Comparison of ENCODE assay signal across 12 cellular contexts in the genomic region with DNA sequence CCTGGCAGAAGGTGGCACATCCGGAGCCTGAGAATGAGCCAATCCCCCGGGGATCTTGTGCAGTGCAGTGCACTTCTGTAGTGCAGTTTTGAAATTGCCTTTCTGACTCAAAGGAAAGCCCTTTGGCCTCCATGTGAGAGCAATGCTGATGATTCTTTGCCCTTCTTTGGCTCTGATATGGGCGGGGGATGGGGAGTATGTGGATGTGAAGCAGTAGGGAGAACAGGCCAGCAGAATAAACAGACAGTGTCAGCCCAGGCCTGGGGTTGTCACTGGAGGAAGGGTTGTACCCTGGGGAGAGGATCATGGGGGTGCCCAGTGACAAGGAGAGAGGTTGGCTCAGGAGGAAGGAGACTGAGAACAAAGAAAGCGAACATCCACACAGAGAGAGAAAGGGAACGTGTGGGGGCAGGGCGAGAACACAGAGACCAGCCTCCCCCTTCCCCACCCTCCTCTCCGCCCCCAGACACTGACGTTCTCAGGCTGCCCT.
DNase-seq lines count a peak whose midpoint lies in the region; ATAC-seq, FAIRE-seq and TF ChIP-seq lines count a peak whose summit lies in the region.
"Had no signal": no experiment of that assay in that cellular context is flagged by ENCODE, and none has a peak within 500 bp of the region (broad histone marks: within the 10 kb centered on the region; RNA-seq: fewer than 3 reads in every experiment).

No MANE protein-coding gene starts in this region.

- no peaks in the 10 kb centered on the region for H3K23me2 ChIP-seq in H1 (ENCODE audit: low read depth, low read length)

- no peak overlapping the region for H2BK5ac ChIP-seq in H1 (ENCODE audit: low read depth, low read length)

- 79% methylated on average over 5 of the region's 8 CpGs; no CpG with 5 or more reads in 1 of the 2 experiments for WGBS in H1 (ENCODE audit: extremely low coverage in 1 of 2, insufficient coverage in 1 of 2, insufficient read length in 1 of 2, insufficient replicate concordance in 2 of 2, low coverage in 1 of 2, low lambda C conversion rate in 2 of 2, missing lambda C conversion rate in 1 of 2), 2 experiments
- 80 to 89% methylated on average over 8 of the region's 8 CpGs for WGBS in sigmoid colon, 2 donors

- TF ChIP-seq EP300 in H1 (IDR thresholded peaks at IDR 0.05; ENCODE audit: borderline replicate concordance in 1 of 2, low read depth in 2 of 2, low read length in 2 of 2) = no peak
- no peak for TF ChIP-seq EP300 in sigmoid colon (IDR thresholded peaks at IDR 0.05)

- no peak overlapping the region for H2AK5ac ChIP-seq in H1 (ENCODE audit: low read depth, low read length)

- no peak for TF ChIP-seq RAD21 in H1 (IDR thresholded peaks at IDR 0.05 in 1 of 2, conservative IDR thresholded peaks at IDR 0.05 in 1 of 2; ENCODE audit: low read depth in 2 of 2, low read length in 2 of 2)

- H3K9ac ChIP-seq in H1 (replicated peaks in 1 of 4; ENCODE audit: extremely low read depth in 1 of 4, low read depth in 3 of 4, low read length in 3 of 4) = peak overlapping the region in 1 of 4 experiments; percentile 60; a peak in 1 of 7 replicates

- peak; percentile 65 for DNase-seq in GM04504 (ENCODE audit: low read depth)
- DNase-seq in H1 (ENCODE audit: low read depth in 1 of 2, low spot score in 2 of 2) = no peak
- no peak for DNase-seq in activated naive CD4-positive, alpha-beta T cell treated with Interleukin-2 at 50 U/mL for 16 hours
- DNase-seq in sigmoid colon = no peak
- no peak for DNase-seq in ascending aorta (ENCODE audit: low spot score in 2 of 2)
- no peak for DNase-seq in tibial artery
- DNase-seq: caudate nucleus, DND-41 had no signal

- H2BK12ac ChIP-seq in H1 (ENCODE audit: low read depth, low read length) = peak overlapping the region; percentile 53; the same call in 1 of the 2 replicates

- peak overlapping the region; percentile 79 for H4K8ac ChIP-seq in H1 (ENCODE audit: extremely low read depth, insufficient read depth, low read length)

- H3K4me2 ChIP-seq in H1 (ENCODE audit: insufficient read depth in 1 of 2, low read depth in 2 of 2, low read length in 2 of 2) = peak overlapping the region in 1 of 2 experiments; percentile 41; a peak in 1 of 4 replicates

- no peak overlapping the region for H3K56ac ChIP-seq in H1 (replicated peaks; ENCODE audit: insufficient read length, low read depth, low read length)

- no peaks in the 10 kb centered on the region for H3K79me2 ChIP-seq in H1 (ENCODE audit: control insufficient read depth in 1 of 2, insufficient read depth in 2 of 2, low read length in 2 of 2)

- peak; percentile 49 for ATAC-seq in HG02759 (IDR thresholded peaks at IDR 0.05; ENCODE audit: unreplicated experiment)

- no peaks in the 10 kb centered on the region for H4K20me1 ChIP-seq in H1 (replicated peaks in 1 of 2; ENCODE audit: control insufficient read depth in 1 of 2, insufficient read depth in 2 of 2, low read length in 2 of 2)

- TF ChIP-seq POLR2A in H1 (IDR thresholded peaks at IDR 0.05; ENCODE audit: control extremely low read depth in 1 of 2, low read depth in 2 of 2, low read length in 2 of 2) (no peak), sigmoid colon (IDR thresholded peaks at IDR 0.05) (no peak)

- H3K27ac ChIP-seq in H1 (ENCODE audit: low read depth, low read length) = no peak overlapping the region
- H3K27ac ChIP-seq in sigmoid colon = peak overlapping the region in 1 of 4 donors; percentile 38
- no peak overlapping the region for H3K27ac ChIP-seq in ascending aorta
- no peak overlapping the region for H3K27ac ChIP-seq in tibial artery
- H3K27ac ChIP-seq: thoracic aorta had no signal

- peak overlapping the region; percentile 87 for H2AFZ ChIP-seq in H1 (ENCODE audit: low read length)
- H2AFZ ChIP-seq in neuron (ENCODE audit: low read depth, low read length) = peak overlapping the region; percentile 41

- H3K9me3 ChIP-seq in H1 (ENCODE audit: insufficient read depth in 2 of 2, low read depth in 1 of 2, low read length in 1 of 2) (no peaks in the 10 kb centered on the region), neuron (ENCODE audit: low read length) (no peaks in the 10 kb centered on the region), sigmoid colon (no peaks in the 10 kb centered on the region), ascending aorta (no peaks in the 10 kb centered on the region), tibial artery (no peaks in the 10 kb centered on the region)
- H3K9me3 ChIP-seq: thoracic aorta had no signal

- no peak overlapping the region for H3K14ac ChIP-seq in H1 (ENCODE audit: insufficient read length)

- FAIRE-seq in H1 (lab: Jason Lieb, UNC) = no peak

- H3K4me3 ChIP-seq in H1 (ENCODE audit: extremely low read depth in 1 of 4, insufficient read depth in 2 of 4, low read depth in 3 of 4, low read length in 4 of 4) (no peak overlapping the region), neuron (ENCODE audit: low read length) (no peak overlapping the region), sigmoid colon (no peak overlapping the region), ascending aorta (no peak overlapping the region), tibial artery (no peak overlapping the region)
- H3K4me3 ChIP-seq: skin epidermis, thoracic aorta had no signal

- H4K5ac ChIP-seq in H1 (ENCODE audit: insufficient read length, low read depth, low read length) = no peak overlapping the region

- CTCF ChIA-PET in H1 (lab: Charles Lee; ENCODE audit: partially characterized antibody) = interaction anchor here (1.0 to 1.1 kb wide), 2 partner anchors 66 to 82 kb away, joined by 3 read pairs; no protein-coding TSS in a partner anchor

- H2BK15ac ChIP-seq in H1 (ENCODE audit: low read length) = no peak overlapping the region; the same call in 1 of the 2 replicates

- peak overlapping the region; percentile 89 for H4K91ac ChIP-seq in H1 (replicated peaks; ENCODE audit: insufficient read length, low read length)

- H3K23ac ChIP-seq in H1 (ENCODE audit: insufficient read length) = no peak overlapping the region

- no peaks in the 10 kb centered on the region for H3K79me1 ChIP-seq in H1 (ENCODE audit: low read depth, low read length)

- no peak overlapping the region for H2BK120ac ChIP-seq in H1 (replicated peaks; ENCODE audit: low read depth, low read length)

- POLR2A ChIA-PET in H1 (lab: Charles Lee; ENCODE audit: partially characterized antibody) = no interaction called here

- TF ChIP-seq CTCF in H1 (IDR thresholded peaks at IDR 0.05; ENCODE audit: control extremely low read depth in 1 of 3, insufficient read depth in 1 of 3, low read depth in 1 of 3, low read length in 3 of 3) (no peak), sigmoid colon (IDR thresholded peaks at IDR 0.05) (no peak), ascending aorta (IDR thresholded peaks at IDR 0.05) (no peak), tibial artery (IDR thresholded peaks at IDR 0.05) (no peak)

- intact Hi-C loops in sigmoid colon (cut with DNase I) (no loop called here), ascending aorta (cut with DNase I) (no loop called here), tibial artery (cut with DNase I; ENCODE audit: low total_unique reads) (no loop called here)

- peak overlapping the region; percentile 73; the same call in 1 of the 2 replicates for H3K18ac ChIP-seq in H1 (ENCODE audit: extremely low read depth, low read length)

- no peak overlapping the region for H3K4ac ChIP-seq in H1 (replicated peaks; ENCODE audit: insufficient read length, low read depth, low read length)

- H3K4me1 ChIP-seq in H1 (replicated peaks in 1 of 4; ENCODE audit: control insufficient read depth in 3 of 4, insufficient read depth in 4 of 4, low read length in 3 of 4) (peaks cover 0 to 10% (median 5%) of the 10 kb centered on the region in 4 experiments; a peak in 6 of 7 replicates), neuron (ENCODE audit: insufficient read depth, low read length) (peaks cover 19% of the 10 kb centered on the region), sigmoid colon (peaks cover 0 to 39% (median 31%) of the 10 kb centered on the region in 4 donors), ascending aorta (no peaks in the 10 kb centered on the region), tibial artery (no peaks in the 10 kb centered on the region)

- H3K36me3 ChIP-seq in H1 (ENCODE audit: control insufficient read depth in 2 of 4, insufficient read depth in 4 of 4, low read length in 3 of 4) = no peaks in the 10 kb centered on the region
- no peaks in the 10 kb centered on the region for H3K36me3 ChIP-seq in neuron (ENCODE audit: insufficient read depth, low read length)
- H3K36me3 ChIP-seq in sigmoid colon = no peaks in the 10 kb centered on the region
- no peaks in the 10 kb centered on the region for H3K36me3 ChIP-seq in ascending aorta
- no peaks in the 10 kb centered on the region for H3K36me3 ChIP-seq in tibial artery
- H3K36me3 ChIP-seq: thoracic aorta had no signal

- no peak overlapping the region; the same call in 1 of the 2 replicates for H2BK20ac ChIP-seq in H1 (ENCODE audit: low read length)

- H3K27me3 ChIP-seq in H1 (replicated peaks in 1 of 4; ENCODE audit: control insufficient read depth in 3 of 4, extremely low read depth in 1 of 4, insufficient read depth in 3 of 4, low read length in 3 of 4) (no peaks in the 10 kb centered on the region), neuron (ENCODE audit: insufficient read depth, low read length) (no peaks in the 10 kb centered on the region), sigmoid colon (no peaks in the 10 kb centered on the region), ascending aorta (no peaks in the 10 kb centered on the region), tibial artery (no peaks in the 10 kb centered on the region)

TF ChIP-seq in H1, 55 proteins besides CTCF, POLR2A, EP300 and RAD21:
- TF ChIP-seq RBBP5 (IDR thresholded peaks at IDR 0.05; ENCODE audit: borderline replicate concordance, low read depth, low read length) = peak; percentile 33; the same call in 1 of the 2 replicates
- TF ChIP-seq SIRT6 (IDR thresholded peaks at IDR 0.05; ENCODE audit: low read length) = no peak
- no peak for TF ChIP-seq MAFK (IDR thresholded peaks at IDR 0.05; ENCODE audit: low read depth, low read length)
